21 cellular contexts compared by ENCODE assay signal in genomic region chr14:51939211-51939705, GRCh38. TPM values are rescaled to one million over a fixed set of nuclear protein-coding genes. Genes with fewer than 3 reads are reported as not detected.
A peak's percentile ranks its signal among the peaks of the same experiment; 100 is the strongest.
DNase-seq lines count a peak whose midpoint lies in the region; ATAC-seq, FAIRE-seq and TF ChIP-seq lines count a peak whose summit lies in the region.
"Had no signal": no experiment of that assay in that cellular context is flagged by ENCODE, and none has a peak within 500 bp of the region (broad histone marks: within the 10 kb centered on the region; RNA-seq: fewer than 3 reads in every experiment).

No MANE protein-coding gene starts in this region.

- no peak for TF ChIP-seq CTCF in osteoblast (IDR thresholded peaks at IDR 0.05; ENCODE audit: extremely low read depth, low read depth, low read length)
- TF ChIP-seq CTCF in MCF 10A (IDR thresholded peaks at IDR 0.05; ENCODE audit: unreplicated experiment) = no peak

- H3K4me1 Mint-ChIP-seq in CD4-positive, CD25-positive, alpha-beta regulatory T cell = peaks cover 45 to 71% (median 56%) of the 10 kb centered on the region in 4 donors
- no peaks in the 10 kb centered on the region for H3K4me1 Mint-ChIP-seq in MCF 10A (ENCODE audit: insufficient read depth, unreplicated experiment)

- H3K27me3 ChIP-seq in CD4-positive, CD25-positive, alpha-beta regulatory T cell (ENCODE audit: control insufficient read depth, insufficient read depth, low read length) = no peaks in the 10 kb centered on the region
- no peaks in the 10 kb centered on the region for H3K27me3 ChIP-seq in osteoblast (ENCODE audit: insufficient read depth, low read length)
- H3K27me3 ChIP-seq: adrenal gland, dorsolateral prefrontal cortex, tibial artery had no signal

- no peak for ATAC-seq in CD4-positive, CD25-positive, alpha-beta regulatory T cell (ENCODE audit: low read depth in 2 of 2)
- ATAC-seq: T-cell had no signal

- FAIRE-seq in endometrium (lab: Jason Lieb, UNC) = peak; percentile 72
- FAIRE-seq: frontal cortex had no signal

- POLR2A ChIA-PET in MCF 10A (lab: Yijun Ruan, JAX) = interaction anchor here (0.7 kb wide), 1 partner anchor 141 kb away, joined by 6 read pairs; no protein-coding TSS in a partner anchor

- no peaks in the 10 kb centered on the region for H4K20me1 ChIP-seq in osteoblast (ENCODE audit: insufficient read depth, low read length)

- H2AFZ ChIP-seq in osteoblast (ENCODE audit: low read length) = peak overlapping the region; percentile 23

- no peak for DNase-seq in CD4-positive, CD25-positive, alpha-beta regulatory T cell
- peak; percentile 17 for DNase-seq in LHCN-M2 (ENCODE audit: low read depth)
- DNase-seq in osteoblast (ENCODE audit: insufficient read length, low spot score, missing footprints) = no peak
- DNase-seq in MCF 10A (ENCODE audit: unreplicated experiment) = no peak
- DNase-seq in inferior parietal cortex (ENCODE audit: extremely low spot score) = no peak
- no peak for DNase-seq in stimulated activated CD4-positive, alpha-beta T cell treated with anti-CD3 and anti-CD28 coated beads, Interleukin-4, amount 100 ng/mL, for 4 hours
- no peak for DNase-seq in SW480 (ENCODE audit: low spot score)
- DNase-seq: activated CD4-positive, alpha-beta T cell treated with anti-CD3 and anti-CD28 coated beads, Interleukin-2, amount 50 U/mL, for 48 hours; adrenal gland; dorsolateral prefrontal cortex; erythroblast; mesenchymal stem cell; NCI-H1048; NCI-H2081; NCI-H510A; SHP77; T-cell; tibial artery had no signal

- peaks cover 23% of the 10 kb centered on the region for H3K36me3 ChIP-seq in CD4-positive, CD25-positive, alpha-beta regulatory T cell (ENCODE audit: control insufficient read depth, insufficient read depth, low read length)
- no peaks in the 10 kb centered on the region for H3K36me3 ChIP-seq in osteoblast (ENCODE audit: insufficient read depth, low read length)
- H3K36me3 ChIP-seq: adrenal gland, tibial artery had no signal

- H3K27me3 Mint-ChIP-seq in CD4-positive, CD25-positive, alpha-beta regulatory T cell = no peaks in the 10 kb centered on the region
- no peaks in the 10 kb centered on the region for H3K27me3 Mint-ChIP-seq in MCF 10A (ENCODE audit: insufficient read depth, unreplicated experiment)
- H3K27me3 Mint-ChIP-seq: T-cell had no signal

- peaks cover 35% of the 10 kb centered on the region for H3K36me3 Mint-ChIP-seq in CD4-positive, CD25-positive, alpha-beta regulatory T cell
- H3K36me3 Mint-ChIP-seq in MCF 10A (ENCODE audit: insufficient read depth, unreplicated experiment) = no peaks in the 10 kb centered on the region

- intact Hi-C loops in MCF 10A (cut with micrococcal nuclease) = no loop called here

- no TSS peak for BruUV-seq in MCF 10A (replicated peaks; lab: Mats Ljungman, UMichigan)

- H3K4me3 ChIP-seq in CD4-positive, CD25-positive, alpha-beta regulatory T cell (ENCODE audit: low read depth, low read length) = no peak overlapping the region
- H3K4me3 ChIP-seq in osteoblast (ENCODE audit: insufficient read depth, low read length) = peak overlapping the region; percentile 2
- H3K4me3 ChIP-seq: adrenal gland, dorsolateral prefrontal cortex, tibial artery had no signal

- peaks cover 0 to 4% (median 0%) of the 10 kb centered on the region in 7 donors for H3K9me3 Mint-ChIP-seq in CD4-positive, CD25-positive, alpha-beta regulatory T cell
- H3K9me3 Mint-ChIP-seq in MCF 10A (ENCODE audit: unreplicated experiment) = no peaks in the 10 kb centered on the region

- H3K79me2 ChIP-seq in osteoblast (ENCODE audit: insufficient read depth, low read length) = no peaks in the 10 kb centered on the region

- H3K4me1 ChIP-seq in CD4-positive, CD25-positive, alpha-beta regulatory T cell (ENCODE audit: control insufficient read depth, insufficient read depth, low read length, poor library complexity, severe bottlenecking) = no peaks in the 10 kb centered on the region
- H3K4me1 ChIP-seq in osteoblast (ENCODE audit: insufficient read depth, low read length) = no peaks in the 10 kb centered on the region
- H3K4me1 ChIP-seq: adrenal gland, tibial artery had no signal

- no peak overlapping the region for H3K4me3 Mint-ChIP-seq in CD4-positive, CD25-positive, alpha-beta regulatory T cell
- no peak overlapping the region for H3K4me3 Mint-ChIP-seq in MCF 10A (ENCODE audit: unreplicated experiment)
- H3K4me3 Mint-ChIP-seq: activated T-helper 1 cell treated with anti-CD3 and anti-CD28 coated beads, Interleukin-12 subunit alpha, Interleukin-12 subunit beta, Interleukin-2, Interleukin-4 antibody, amounts not matched to agents 30 ng/mL and 10 ng/mL and 1 ng/mL, durations not matched to agents 14 hours and 24 hours and 36 hours; T-cell had no signal

- CTCF ChIA-PET in MCF 10A (lab: Yijun Ruan, JAX) = interaction anchor here (0.6 kb wide), 1 partner anchor 120 kb away, joined by 3 read pairs; no protein-coding TSS in a partner anchor

- no peak overlapping the region for H3K4me2 ChIP-seq in osteoblast (ENCODE audit: insufficient read depth, low read length)

- H3K9me3 ChIP-seq in CD4-positive, CD25-positive, alpha-beta regulatory T cell (ENCODE audit: control insufficient read depth in 2 of 2, low read length in 2 of 2) = no peaks in the 10 kb centered on the region
- no peaks in the 10 kb centered on the region for H3K9me3 ChIP-seq in osteoblast (ENCODE audit: low read depth, low read length)
- H3K9me3 ChIP-seq: adrenal gland, tibial artery had no signal

- H3K27ac ChIP-seq in CD4-positive, CD25-positive, alpha-beta regulatory T cell (ENCODE audit: insufficient read depth, low read length, poor library complexity, severe bottlenecking) = no peak overlapping the region
- no peak overlapping the region for H3K27ac ChIP-seq in osteoblast (ENCODE audit: low read depth, low read length)
- H3K27ac ChIP-seq: adrenal gland, dorsolateral prefrontal cortex, tibial artery had no signal

- H3K27ac Mint-ChIP-seq in CD4-positive, CD25-positive, alpha-beta regulatory T cell = peak overlapping the region; percentile 50 to 88 (median 69)
- H3K27ac Mint-ChIP-seq in MCF 10A (ENCODE audit: low read depth, unreplicated experiment) = no peak overlapping the region

RNA-seq across cellular contexts. Expression of gene RTRAF, which starts 50.1 kb away (rescaled TPM):
- total RNA-seq in CD4-positive, CD25-positive, alpha-beta regulatory T cell = 134 TPM
- 100 to 1,000 TPM; 203 to 241 (median 227) TPM for polyA plus RNA-seq in CD4-positive, CD25-positive, alpha-beta regulatory T cell
- total RNA-seq in LHCN-M2 (2014; rRNA removed) = 60.4 and 80.8 TPM in 2 replicates
- 219 TPM for polyA plus RNA-seq in LHCN-M2 (2012)
- total RNA-seq in osteoblast = 53.2 and 63.6 TPM in 2 replicates
- total RNA-seq in MCF 10A (2022) = 285 and 358 TPM in 2 replicates
